20 cellular contexts compared by ENCODE assay signal in the genomic region with DNA sequence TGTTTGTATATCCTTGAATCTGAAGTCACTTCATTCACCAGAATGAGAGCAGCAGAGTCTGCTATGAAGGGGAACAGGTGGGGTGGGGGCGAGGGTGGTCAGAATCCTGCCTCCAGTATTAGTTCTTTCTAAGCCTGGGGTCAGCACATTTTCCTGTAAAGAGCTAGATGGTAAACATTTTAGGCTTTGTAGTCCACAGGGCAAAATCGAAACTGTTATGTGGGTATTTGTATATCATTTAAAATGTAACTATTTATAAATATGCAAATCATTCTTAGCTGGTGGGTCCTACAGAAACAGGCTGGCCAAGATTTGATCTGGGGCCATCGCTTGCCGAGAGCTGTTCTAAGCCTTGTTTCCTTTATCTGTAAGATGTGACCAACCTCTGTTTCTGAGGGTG.
"Had no signal": no experiment of that assay in that cellular context is flagged by ENCODE, and none has a peak within 500 bp of the region (broad histone marks: within the 10 kb centered on the region; RNA-seq: fewer than 3 reads in every experiment).

No MANE protein-coding gene starts in this region.

- DNase-seq: MG63; NCI-H1092 treated with DMSO at 0.1 percent for 48 hours; NCI-H1436; NCI-H187; NCI-H2029 treated with DMSO at 0.1 percent for 48 hours; NCI-H2171 treated with DMSO at 0.1 percent for 48 hours; NCI-H345; NCI-H446 treated with DMSO at 0.1 percent for 48 hours; NCI-H510A treated with DMSO at 0.1 percent for 48 hours; NCI-H69; NCI-H774; NK-92 treated with Interleukin-12 subunit alpha and Interleukin-12 subunit beta, amount 100 ng/mL, for 24 hours; OCI-M1; PC-9; Peyer's patch; SHP77; SK-N-SH; SW 1271; T-cell had no signal

- ATAC-seq: K562, T-cell had no signal

- H3K4me3 ChIP-seq: K562, MG63, PC-9, Peyer's patch had no signal
